8 cellular contexts compared by ENCODE assay signal in the genomic region with DNA sequence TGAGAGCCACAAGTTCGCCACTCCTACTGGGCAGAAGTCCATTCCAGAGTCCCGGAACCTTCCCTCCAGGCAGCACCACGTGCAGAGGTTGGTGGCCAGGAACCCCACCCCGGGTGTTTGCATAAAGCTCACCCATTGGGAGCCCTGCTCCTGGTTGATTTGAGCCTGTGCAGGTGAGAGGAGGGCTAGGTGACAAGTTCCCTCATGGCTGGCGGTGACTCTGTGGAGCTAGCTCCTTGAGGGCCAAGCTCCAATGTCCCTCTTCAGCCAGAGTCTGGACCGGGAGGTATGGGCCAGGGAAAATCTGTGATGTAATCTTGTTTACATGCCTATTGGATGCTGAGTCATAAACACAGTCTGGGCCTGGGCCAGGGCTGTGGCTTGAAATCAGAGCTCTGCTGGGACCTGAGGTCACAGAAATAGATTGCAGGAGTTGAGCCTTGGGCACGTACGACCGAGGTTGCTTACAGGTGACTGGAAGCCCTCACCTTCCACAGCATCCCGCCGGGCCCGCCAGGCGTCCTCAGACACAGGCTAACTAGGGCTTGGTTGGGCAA.
A peak's percentile ranks its signal among the peaks of the same experiment; 100 is the strongest.
DNase-seq lines count a peak whose midpoint lies in the region; ATAC-seq lines count a peak whose summit lies in the region.

No MANE protein-coding gene starts in this region.

- H4K91ac ChIP-seq in neuronal stem cell (ENCODE audit: low read depth, low read length, poor library complexity): no peak overlapping the region

- no peak overlapping the region for H2AFZ ChIP-seq in neuronal stem cell (ENCODE audit: low read length)

- H3K27me3 ChIP-seq in neuronal stem cell (ENCODE audit: control insufficient read depth in 3 of 3, insufficient read depth in 3 of 3, low read depth in 1 of 3, low read length in 3 of 3): peaks cover 0 to 5% (median 4%) of the 10 kb centered on the region in 3 experiments

- ATAC-seq in HG03095 (IDR thresholded peaks at IDR 0.05; ENCODE audit: unreplicated experiment) (no peak), HG03432 (IDR thresholded peaks at IDR 0.05; ENCODE audit: unreplicated experiment) (no peak)

- H2BK15ac ChIP-seq in neuronal stem cell (ENCODE audit: low read length): peak overlapping the region; percentile 10

- no peak overlapping the region for H2BK12ac ChIP-seq in neuronal stem cell (ENCODE audit: low read length)

- no peaks in the 10 kb centered on the region for H3K9me3 ChIP-seq in neuronal stem cell (replicated peaks in 1 of 2; ENCODE audit: control insufficient read depth in 2 of 2, insufficient read depth in 1 of 2, low read depth in 1 of 2, low read length in 2 of 2)

- H3K4me3 ChIP-seq in neuronal stem cell (ENCODE audit: low read length in 2 of 2): no peak overlapping the region

- peak overlapping the region; percentile 15 for H3K18ac ChIP-seq in neuronal stem cell (ENCODE audit: low read length)

- no peak overlapping the region for H2BK120ac ChIP-seq in neuronal stem cell (ENCODE audit: low read depth, low read length)

- H3K4ac ChIP-seq in neuronal stem cell (ENCODE audit: low read length): no peak overlapping the region

- no peak overlapping the region for H3K9ac ChIP-seq in neuronal stem cell (ENCODE audit: low read depth, low read length, poor library complexity)

- H3K79me1 ChIP-seq in neuronal stem cell (ENCODE audit: low read depth, low read length): no peaks in the 10 kb centered on the region

- no peak overlapping the region for H2AK5ac ChIP-seq in neuronal stem cell (ENCODE audit: low read depth, low read length)

- peaks cover 0 to 4% of the 10 kb centered on the region in 2 donors for H3K4me1 ChIP-seq in neuronal stem cell (ENCODE audit: control insufficient read depth in 2 of 2, insufficient read depth in 1 of 2, low read depth in 1 of 2, low read length in 2 of 2)

- H3K27ac ChIP-seq in epithelial cell of prostate (no peak overlapping the region), neuronal stem cell (replicated peaks; ENCODE audit: low read length) (no peak overlapping the region)

- peak overlapping the region; percentile 34 for H3K23ac ChIP-seq in neuronal stem cell (ENCODE audit: low read depth, low read length, poor library complexity)

- peak overlapping the region; percentile 84 for H3K14ac ChIP-seq in neuronal stem cell (ENCODE audit: low read length)

- no CpG with 5 or more reads among the region's 13 CpGs for WGBS in neuronal stem cell (ENCODE audit: extremely low coverage in 2 of 2, insufficient read length in 2 of 2, insufficient replicate concordance in 1 of 2), 2 donors

- no peak overlapping the region for H2BK5ac ChIP-seq in neuronal stem cell (ENCODE audit: low read length)

- no peak overlapping the region for H3K4me2 ChIP-seq in neuronal stem cell (ENCODE audit: insufficient read depth, low read length, poor library complexity, severe bottlenecking)

- peak; percentile 57 for DNase-seq in DMS53 treated with DMSO at 0.1 percent for 48 hours (lab: John Stamatoyannopoulos, UW; ENCODE audit: unreplicated experiment)
- DNase-seq in NCI-H774 (lab: John Stamatoyannopoulos, UW): peak; percentile 44
- peak; percentile 36 for DNase-seq in epithelial cell of prostate (ENCODE audit: low read depth, low spot score)
- DNase-seq in neuronal stem cell (ENCODE audit: low spot score): no peak
- no peak for DNase-seq in NCI-H1417 (lab: John Stamatoyannopoulos, UW)
- no peak for DNase-seq in stimulated activated CD4-positive, alpha-beta T cell treated with anti-CD3 and anti-CD28 coated beads, Interleukin-2, amount 100 ng/mL, for 24 hours

- no peak overlapping the region for H4K8ac ChIP-seq in neuronal stem cell (ENCODE audit: low read depth, low read length)

- no peaks in the 10 kb centered on the region for H3K36me3 ChIP-seq in neuronal stem cell (replicated peaks in 1 of 2; ENCODE audit: control insufficient read depth in 2 of 2, insufficient read depth in 2 of 2, low read length in 2 of 2)

Comparison
In these comparisons a context has a peak if more than half of its experiments do, and no peak if none do; other contexts are left out.
1. DNase-seq: peak in DMS53 treated with DMSO at 0.1 percent for 48 hours (single experiment), NCI-H774 (single experiment) and epithelial cell of prostate (single experiment); none in neuronal stem cell (single experiment), NCI-H1417 (0 of 3) and stimulated activated CD4-positive, alpha-beta T cell treated with anti-CD3 and anti-CD28 coated beads, Interleukin-2, amount 100 ng/mL, for 24 hours (0 of 2).